Comparison of ENCODE assay signal across 8 cellular contexts in genomic region chr1:212286437-212287131, GRCh38. TPM values are rescaled to one million over a fixed set of nuclear protein-coding genes. Genes with fewer than 3 reads are reported as not detected.
DNase-seq lines count a peak whose midpoint lies in the region; ATAC-seq and TF ChIP-seq lines count a peak whose summit lies in the region.

No MANE protein-coding gene starts in this region.

- peak overlapping the region; percentile 36 for H2AFZ ChIP-seq in OCI-LY7 (ENCODE audit: low read length)

- intact Hi-C loops in activated naive CD4-positive, alpha-beta T cell treated with anti-CD3 and anti-CD28 coated beads for 36 hours (cut with micrococcal nuclease): loop anchor here (5.0 kb wide), 1 partner anchor 964 kb away; no protein-coding TSS in a partner anchor
- intact Hi-C loops in OCI-LY7 (cut with micrococcal nuclease; ENCODE audit: unreplicated experiment): loop anchor here (5.0 to 10.0 kb wide), 6 partner anchors 168 to 1029 kb away; partner anchors contain the start of genes LPGAT1, RCOR3 and TRAF5

- TF ChIP-seq CTCF in OCI-LY7 (conservative IDR thresholded peaks at IDR 0.05; ENCODE audit: low read length) (no peak), coronary artery (IDR thresholded peaks at IDR 0.05) (no peak)

- H3K4me1 Mint-ChIP-seq in activated naive CD4-positive, alpha-beta T cell treated with anti-CD3 and anti-CD28 coated beads for 36 hours (ENCODE audit: low read depth): peaks cover 46% of the 10 kb centered on the region

- H3K27me3 ChIP-seq in mucosa of rectum (ENCODE audit: control insufficient read depth in 2 of 2, insufficient read depth in 2 of 2, low read length in 2 of 2): no peaks in the 10 kb centered on the region

- ATAC-seq in GM19397 (IDR thresholded peaks at IDR 0.05; ENCODE audit: unreplicated experiment) (no peak), GM18909 (IDR thresholded peaks at IDR 0.05; ENCODE audit: poor library complexity, unreplicated experiment) (no peak)

- POLR2A ChIA-PET in OCI-LY7 (lab: Charles Lee): interaction anchor here (0.7 to 1.8 kb wide), 9 partner anchors 8 to 251 kb away, joined by 3 to 14 read pairs (median 4); partner anchors contain the start of genes DTL and INTS7

- H3K4me3 ChIP-seq in OCI-LY7 (ENCODE audit: low read depth, low read length, poor library complexity, severe bottlenecking) (peak overlapping the region; percentile 80), coronary artery (peak overlapping the region; percentile 75), mucosa of rectum (ENCODE audit: low read length in 2 of 2) (peak overlapping the region; percentile 89 to 100)

- CTCF ChIA-PET in activated naive CD4-positive, alpha-beta T cell treated with anti-CD3 and anti-CD28 coated beads for 36 hours (lab: Charles Lee): interaction anchor here (0.9 to 2.0 kb wide), 8 partner anchors 29 to 251 kb away, joined by 3 to 6 read pairs (median 3); partner anchors contain the start of genes DTL and INTS7
- CTCF ChIA-PET in OCI-LY7 (lab: Charles Lee; ENCODE audit: unreplicated experiment): interaction anchor here (0.5 to 2.1 kb wide), 5 partner anchors 84 to 606 kb away, joined by 3 to 6 read pairs (median 3); no protein-coding TSS in a partner anchor

- peak overlapping the region; percentile 81 for H3K27ac ChIP-seq in OCI-LY7 (ENCODE audit: low read depth, low read length, poor library complexity, severe bottlenecking)
- H3K27ac ChIP-seq in coronary artery: peak overlapping the region; percentile 95 to 98
- H3K27ac ChIP-seq in mucosa of rectum (ENCODE audit: low read depth in 2 of 2, low read length in 2 of 2): peak overlapping the region; percentile 99

- H3K27me3 Mint-ChIP-seq in activated naive CD4-positive, alpha-beta T cell treated with anti-CD3 and anti-CD28 coated beads for 36 hours (ENCODE audit: low read depth): no peaks in the 10 kb centered on the region

- H3K36me3 ChIP-seq in OCI-LY7 (ENCODE audit: insufficient read depth, low read length) (peaks cover 7% of the 10 kb centered on the region; the same call in 1 of the 2 replicates), mucosa of rectum (ENCODE audit: control insufficient read depth in 2 of 2, insufficient read depth in 2 of 2, low read length in 2 of 2) (no peaks in the 10 kb centered on the region)

- BruUV-seq in OCI-LY7 (replicated peaks; lab: Mats Ljungman, UMichigan): no TSS peak

- DNase-seq in activated naive CD4-positive, alpha-beta T cell treated with anti-CD3 and anti-CD28 coated beads for 36 hours: no peak
- DNase-seq in activated naive CD4-positive, alpha-beta T cell treated with Interleukin-2 at 50 U/mL for 16 hours: no peak
- no peak for DNase-seq in OCI-LY7 (ENCODE audit: low spot score)
- peak; percentile 72 for DNase-seq in coronary artery (ENCODE audit: low spot score)
- DNase-seq in activated gamma-delta T cell (lab: John Stamatoyannopoulos, UW): no peak

- peaks cover 4% of the 10 kb centered on the region for H3K36me3 Mint-ChIP-seq in activated naive CD4-positive, alpha-beta T cell treated with anti-CD3 and anti-CD28 coated beads for 36 hours (ENCODE audit: low read depth)

- peak overlapping the region; percentile 91 for H3K27ac Mint-ChIP-seq in activated naive CD4-positive, alpha-beta T cell treated with anti-CD3 and anti-CD28 coated beads for 36 hours

- peaks cover 21% of the 10 kb centered on the region for H4K20me1 ChIP-seq in OCI-LY7 (ENCODE audit: insufficient read depth, low read length)

- H3K9me3 Mint-ChIP-seq in activated naive CD4-positive, alpha-beta T cell treated with anti-CD3 and anti-CD28 coated beads for 36 hours: no peaks in the 10 kb centered on the region

- H3K4me1 ChIP-seq in OCI-LY7 (ENCODE audit: insufficient read depth, low read length, poor library complexity, severe bottlenecking): peaks cover 45% of the 10 kb centered on the region
- H3K4me1 ChIP-seq in mucosa of rectum (ENCODE audit: control insufficient read depth in 2 of 2, insufficient read depth in 2 of 2, low read length in 2 of 2): peaks cover 20 to 30% of the 10 kb centered on the region in 2 donors

- H3K4me2 ChIP-seq in OCI-LY7 (ENCODE audit: low read length): peak overlapping the region; percentile 78

- peak overlapping the region; percentile 98 to 99 for H3K9ac ChIP-seq in mucosa of rectum (ENCODE audit: low read depth in 1 of 2, low read length in 2 of 2)

- H3K79me2 ChIP-seq in OCI-LY7 (ENCODE audit: insufficient read depth, low read depth, low read length): peaks cover 53% of the 10 kb centered on the region

- H3K9me3 ChIP-seq in OCI-LY7 (ENCODE audit: low read length) (no peaks in the 10 kb centered on the region), mucosa of rectum (ENCODE audit: control insufficient read depth in 2 of 2, low read length in 2 of 2) (no peaks in the 10 kb centered on the region)

- H3K9me2 ChIP-seq in OCI-LY7 (ENCODE audit: insufficient read depth, low read length): no peaks in the 10 kb centered on the region

- H3K4me3 Mint-ChIP-seq in activated naive CD4-positive, alpha-beta T cell treated with anti-CD3 and anti-CD28 coated beads for 36 hours: peak overlapping the region; percentile 96

RNA-seq across cellular contexts. Expression of gene PPP2R5A, which starts 1.4 kb away (rescaled TPM):
- total RNA-seq in activated naive CD4-positive, alpha-beta T cell treated with anti-CD3 and anti-CD28 coated beads for 36 hours: 10 to 100 TPM; 30.6 to 31.4 TPM
- 26.8 and 28.0 TPM in 2 replicates for total RNA-seq in OCI-LY7 (2014; rRNA removed; shearing (Covaris generic))
- total RNA-seq in OCI-LY7 (2022): 36.0 and 37.7 TPM in 2 replicates
